ENCODE assay signal across 8 cellular contexts in genomic region chr1:119140177-119141019, GRCh38. TPM values are rescaled to one million over a fixed set of nuclear protein-coding genes. Genes with fewer than 3 reads are reported as not detected.
A peak's percentile ranks its signal among the peaks of the same experiment; 100 is the strongest.
DNase-seq lines count a peak whose midpoint lies in the region; ATAC-seq and TF ChIP-seq lines count a peak whose summit lies in the region.

WARS2 (minus strand) TSS chr1:119140653; CDS start chr1:119140644, 9 bp downstream.

- no peak for TF ChIP-seq RAD21 in Ishikawa (IDR thresholded peaks at IDR 0.05; ENCODE audit: low read depth)

- TF ChIP-seq EP300 in Ishikawa (IDR thresholded peaks at IDR 0.05; ENCODE audit: borderline replicate concordance): no peak

- TF ChIP-seq POLR2A in erythroblast (IDR thresholded peaks at IDR 0.05; ENCODE audit: low read length): peak; percentile 99

- DNase-seq in DMS153 treated with DMSO at 0.1 percent for 48 hours (lab: John Stamatoyannopoulos, UW; ENCODE audit: unreplicated experiment) (peak; percentile 98), OCI-M2 (lab: John Stamatoyannopoulos, UW; ENCODE audit: unreplicated experiment) (peak; percentile 83), activated T-cell treated with anti-CD3 and anti-CD28 coated beads for 4 hours (peak; percentile 93), erythroblast (lab: John Stamatoyannopoulos, UW) (peak; percentile 97 to 98), mucosa of gallbladder (ENCODE audit: low spot score) (peak; percentile 97)
- peak; percentile 82 to 85 for DNase-seq in stimulated activated CD8-positive, alpha-beta memory T cell treated with anti-CD3 and anti-CD28 coated beads, Interleukin-4, amount 100 ng/mL, for 4 hours (ENCODE audit: low read depth in 2 of 2, low spot score in 1 of 2)

- peak; percentile 94 for ATAC-seq in GM21619 (IDR thresholded peaks at IDR 0.05; ENCODE audit: unreplicated experiment)

TF ChIP-seq in Ishikawa, 13 proteins besides CTCF, POLR2A, EP300 and RAD21:
- TF ChIP-seq CREB1 (IDR thresholded peaks at IDR 0.05; ENCODE audit: low read depth) (peak; percentile 95), TAF1 (IDR thresholded peaks at IDR 0.05; ENCODE audit: low read depth) (peak; percentile 97), TEAD4 (IDR thresholded peaks at IDR 0.05) (no peak), NFIC (IDR thresholded peaks at IDR 0.05) (no peak), USF1 (IDR thresholded peaks at IDR 0.05) (no peak), CEBPB (IDR thresholded peaks at IDR 0.05) (no peak), FOXM1 (IDR thresholded peaks at IDR 0.05; ENCODE audit: borderline replicate concordance, low read depth) (peak; percentile 46), MAX (IDR thresholded peaks at IDR 0.05) (peak; percentile 84), TCF12 (IDR thresholded peaks at IDR 0.05; ENCODE audit: low read depth) (no peak), EGR1 (IDR thresholded peaks at IDR 0.05) (no peak), ZBTB7A (IDR thresholded peaks at IDR 0.05; ENCODE audit: low read depth) (no peak), YY1 (IDR thresholded peaks at IDR 0.05; ENCODE audit: low read depth) (peak; percentile 93), REST (IDR thresholded peaks at IDR 0.05; ENCODE audit: low read depth) (0 out of 2 replicates have a peak, but pooled peaks have one; percentile 11)

RNA-seq across cellular contexts. Expression of gene WARS2, which starts in this region (rescaled TPM):
- 11.3 TPM for total RNA-seq in mucosa of gallbladder

Comparison
In these comparisons a context has a peak if more than half of its experiments do, and no peak if none do; other contexts are left out.
1. Peak in every context shown above with its lines: DNase-seq and ATAC-seq.